9 cellular contexts compared by ENCODE assay signal in genomic region chr19:22914646-22915045, GRCh38.
"Had no signal": no experiment of that assay in that cellular context is flagged by ENCODE, and none has a peak within 500 bp of the region (broad histone marks: within the 10 kb centered on the region; RNA-seq: fewer than 3 reads in every experiment).

No MANE protein-coding gene starts in this region.

- H3K4me2 ChIP-seq: GM23338 had no signal

- H3K4me3 Mint-ChIP-seq: GM23338, H9, HFFc6 had no signal

- H3K36me3 ChIP-seq: HAP-1 had no signal

- H3K4me3 ChIP-seq: GM23248, GM23338, HAP-1 had no signal

- DNase-seq: GM23248, GOT3, H7, H9, HCEC 1CT, HFFc6 had no signal

- H3K4me1 Mint-ChIP-seq: GM23338, H9 had no signal

- ATAC-seq: GM23338, HCT116 had no signal

- H2AFZ ChIP-seq: GM23248, GM23338 had no signal

- H3K27ac ChIP-seq: GM23248 had no signal

- H3K9ac ChIP-seq: GM23248 had no signal

- H3K4me1 ChIP-seq: HAP-1 had no signal

- H3K9me3 ChIP-seq: HAP-1 had no signal

- H3K27ac Mint-ChIP-seq: GM23338, H9, HFFc6 had no signal
